Comparison of ENCODE assay signal across 9 cellular contexts in genomic region chr5:131647078-131647769, GRCh38.
DNase-seq lines count a peak whose midpoint lies in the region; ATAC-seq and TF ChIP-seq lines count a peak whose summit lies in the region.
"Had no signal": no experiment of that assay in that cellular context is flagged by ENCODE, and none has a peak within 500 bp of the region (broad histone marks: within the 10 kb centered on the region; RNA-seq: fewer than 3 reads in every experiment).

No MANE protein-coding gene starts in this region.

- H3F3A ChIP-seq in SU-DHL-6 (ENCODE audit: insufficient read depth), result peaks cover 37% of the 10 kb centered on the region

- no peaks in the 10 kb centered on the region for H3K27me3 ChIP-seq in SU-DHL-6 (ENCODE audit: low read length)

- H3K4me3 Mint-ChIP-seq in activated T-cell treated with anti-CD3 and anti-CD28 coated beads, Interleukin-2, amount 50 U/mL, for 24 hours, result no peak overlapping the region

- no peak overlapping the region for H3K27ac Mint-ChIP-seq in activated T-cell treated with anti-CD3 and anti-CD28 coated beads, Interleukin-2, amount 50 U/mL, for 24 hours

- TF ChIP-seq CTCF in SU-DHL-6 (IDR thresholded peaks at IDR 0.05; ENCODE audit: insufficient read depth, low read length, poor library complexity, severe bottlenecking), result no peak

- no peaks in the 10 kb centered on the region for H3K9me3 ChIP-seq in SU-DHL-6 (ENCODE audit: insufficient read depth, low read length)

- no peaks in the 10 kb centered on the region for H4K20me1 ChIP-seq in SU-DHL-6 (ENCODE audit: low read depth, low read length)

- peaks cover 71% of the 10 kb centered on the region for H3K36me3 Mint-ChIP-seq in activated T-cell treated with anti-CD3 and anti-CD28 coated beads, Interleukin-2, amount 50 U/mL, for 24 hours (ENCODE audit: low read depth)

- no peaks in the 10 kb centered on the region for H3K79me2 ChIP-seq in SU-DHL-6 (ENCODE audit: insufficient read depth, low read length)

- DNase-seq in NCI-H1417 treated with DMSO at 0.1 percent for 48 hours (lab: John Stamatoyannopoulos, UW) (no peak), HuH-7 (ENCODE audit: low spot score) (no peak)
- DNase-seq in activated T-cell treated with anti-CD3 and anti-CD28 coated beads, Interleukin-2, amount 50 U/mL, for 24 hours, result no peak
- DNase-seq in activated naive CD4-positive, alpha-beta T cell treated with Interleukin-2 at 50 U/mL for 16 hours, result no peak
- DNase-seq: mesenchymal stem cell had no signal

- H3K9me3 Mint-ChIP-seq in activated T-cell treated with anti-CD3 and anti-CD28 coated beads, Interleukin-2, amount 50 U/mL, for 24 hours, result no peaks in the 10 kb centered on the region

- peak overlapping the region; percentile 18 for H3K9ac ChIP-seq in SU-DHL-6 (ENCODE audit: low read length)

- H3K4me2 ChIP-seq in SU-DHL-6 (ENCODE audit: low read depth, low read length, poor library complexity, severe bottlenecking), result peak overlapping the region; percentile 65

- peak overlapping the region; percentile 92 for H3K27ac ChIP-seq in SU-DHL-6 (ENCODE audit: low read depth, low read length)

- H3K9me2 ChIP-seq in SU-DHL-6 (replicated peaks; ENCODE audit: insufficient read depth, low read length), result no peaks in the 10 kb centered on the region

- ATAC-seq in GM18502 (IDR thresholded peaks at IDR 0.05; ENCODE audit: poor library complexity, unreplicated experiment) (peak; percentile 75), GM21390 (IDR thresholded peaks at IDR 0.05; ENCODE audit: unreplicated experiment) (peak; percentile 81), HG03095 (IDR thresholded peaks at IDR 0.05; ENCODE audit: unreplicated experiment) (peak; percentile 66)

- peaks cover 7% of the 10 kb centered on the region for H3K4me1 Mint-ChIP-seq in activated T-cell treated with anti-CD3 and anti-CD28 coated beads, Interleukin-2, amount 50 U/mL, for 24 hours (ENCODE audit: low read depth)

- H3K27me3 Mint-ChIP-seq in activated T-cell treated with anti-CD3 and anti-CD28 coated beads, Interleukin-2, amount 50 U/mL, for 24 hours, result no peaks in the 10 kb centered on the region

- peak overlapping the region; percentile 9 for H3K4me3 ChIP-seq in SU-DHL-6 (ENCODE audit: insufficient read depth, low read length, poor library complexity, severe bottlenecking)

- peaks cover 21% of the 10 kb centered on the region for H3K36me3 ChIP-seq in SU-DHL-6 (ENCODE audit: low read length)

- H2AFZ ChIP-seq in SU-DHL-6 (ENCODE audit: low read depth, low read length, severe bottlenecking), result peak overlapping the region; percentile 24
